ENCODE assay signal across 12 cellular contexts in genomic region chrX:120286733-120287512, GRCh38. TPM values are rescaled to one million over a fixed set of nuclear protein-coding genes. Genes with fewer than 3 reads are reported as not detected.
DNase-seq lines count a peak whose midpoint lies in the region; ATAC-seq and TF ChIP-seq lines count a peak whose summit lies in the region.
"Had no signal": no experiment of that assay in that cellular context is flagged by ENCODE, and none has a peak within 500 bp of the region (broad histone marks: within the 10 kb centered on the region; RNA-seq: fewer than 3 reads in every experiment).

No MANE protein-coding gene starts in this region.

- POLR2A ChIA-PET in WTC11 (lab: Charles Lee) = interaction anchor here (0.7 kb wide), 1 partner anchor 40 kb away, joined by 3 read pairs; no protein-coding TSS in a partner anchor

- H3K4me2 ChIP-seq in BLaER1 = peak overlapping the region; percentile 67

- DNase-seq in WTC11 (ENCODE audit: low spot score) (no peak), activated gamma-delta T cell (lab: John Stamatoyannopoulos, UW) (no peak)
- DNase-seq: activated CD8-positive, alpha-beta T cell treated with anti-CD3 and anti-CD28 coated beads, Interleukin-2, amount 10 ng/mL, durations not matched to agents 7 days and 5 days; NCI-H1694; NCI-H774; SIG-M5 had no signal

- no peak for TF ChIP-seq CTCF in WTC11 (IDR thresholded peaks at IDR 0.05)

- peaks cover 58% of the 10 kb centered on the region for H3K4me1 ChIP-seq in BLaER1

- no peak overlapping the region for H3K27ac Mint-ChIP-seq in WTC11
- H3K27ac Mint-ChIP-seq: activated CD8-positive, alpha-beta T cell treated with anti-CD3 and anti-CD28 coated beads, Interleukin-2, amount 10 ng/mL, durations not matched to agents 7 days and 5 days had no signal

- H3K27me3 Mint-ChIP-seq in WTC11 (ENCODE audit: low read depth) = peaks cover 11% of the 10 kb centered on the region

- ATAC-seq in GM19025 (IDR thresholded peaks at IDR 0.05; ENCODE audit: low read depth, unreplicated experiment) (peak; percentile 52), GM21786 (IDR thresholded peaks at IDR 0.05; ENCODE audit: unreplicated experiment) (peak; percentile 56), HG03354 (IDR thresholded peaks at IDR 0.05; ENCODE audit: poor library complexity, severe bottlenecking, unreplicated experiment) (peak; percentile 57), WTC11 (no peak), HG03045 (IDR thresholded peaks at IDR 0.05; ENCODE audit: unreplicated experiment) (no peak)
- no peak for ATAC-seq in activated CD4-positive, CD25-positive, alpha-beta regulatory T cell treated with anti-CD3 and anti-CD28 coated beads, Interleukin-2, amount 50 U/mL, for 24 hours
- ATAC-seq: activated CD8-positive, alpha-beta T cell treated with anti-CD3 and anti-CD28 coated beads, Interleukin-2, amount 10 ng/mL, durations not matched to agents 7 days and 5 days had no signal

- peaks cover 11% of the 10 kb centered on the region for H3K4me1 Mint-ChIP-seq in WTC11

- peak overlapping the region; percentile 23; the same call in 1 of the 2 replicates for H3K27ac ChIP-seq in BLaER1

- no peaks in the 10 kb centered on the region for H3K36me3 ChIP-seq in BLaER1

- H3K9me3 Mint-ChIP-seq in WTC11 = no peaks in the 10 kb centered on the region

- no peaks in the 10 kb centered on the region for H3K36me3 Mint-ChIP-seq in WTC11

- H3K4me3 Mint-ChIP-seq in WTC11 = no peak overlapping the region
- H3K4me3 Mint-ChIP-seq: activated CD8-positive, alpha-beta T cell treated with anti-CD3 and anti-CD28 coated beads, Interleukin-2, amount 10 ng/mL, durations not matched to agents 7 days and 5 days had no signal

- CTCF ChIA-PET in WTC11 (lab: Charles Lee) = no interaction called here

- no peak overlapping the region for H3K4me3 ChIP-seq in BLaER1

- H3K27me3 ChIP-seq in BLaER1 = no peaks in the 10 kb centered on the region

- no peak overlapping the region for H3K9ac ChIP-seq in BLaER1

- no peaks in the 10 kb centered on the region; the same call in 1 of the 2 replicates for H3K9me3 ChIP-seq in BLaER1

- H4K20me1 ChIP-seq in BLaER1 = no peaks in the 10 kb centered on the region

TF ChIP-seq in WTC11, 78 proteins besides CTCF, POLR2A, EP300 and RAD21:
- TF ChIP-seq SOX15 (CRISPR knock-in tag; IDR thresholded peaks at IDR 0.05) (no peak), NFYB (CRISPR knock-in tag; conservative IDR thresholded peaks at IDR 0.05; ENCODE audit: low read depth) (no peak), PREB (CRISPR knock-in tag; IDR thresholded peaks at IDR 0.05; ENCODE audit: borderline replicate concordance) (no peak), ATF3 (CRISPR knock-in tag; conservative IDR thresholded peaks at IDR 0.05) (no peak), ETV6 (CRISPR knock-in tag; IDR thresholded peaks at IDR 0.05) (no peak)

RNA-seq across cellular contexts. Expression of gene TMEM255A, which starts 24.3 kb away (rescaled TPM):
- 0.41 to 0.69 TPM (median 0.61 TPM) in 3 replicates for total RNA-seq in WTC11 (2021)
- total RNA-seq: activated CD8-positive, alpha-beta T cell treated with anti-CD3 and anti-CD28 coated beads, Interleukin-2, amount 10 ng/mL, durations not matched to agents 7 days and 5 days had no signal

RNA-seq across cellular contexts. Expression of gene ZBTB33, which starts 36.3 kb away (rescaled TPM):
- total RNA-seq in WTC11 (2021) = 12.3 to 16.2 TPM (median 12.5 TPM) in 3 replicates

Comparison
In these comparisons a context has a peak if more than half of its experiments do, and no peak if none do; other contexts are left out.
1. ATAC-seq: peak in GM19025 (single experiment), GM21786 (single experiment) and HG03354 (single experiment); none in WTC11 (single experiment), HG03045 (single experiment) and activated CD4-positive, CD25-positive, alpha-beta regulatory T cell treated with anti-CD3 and anti-CD28 coated beads, Interleukin-2, amount 50 U/mL, for 24 hours (0 of 2).